ENCODE assay signal across 8 cellular contexts in genomic region chr16:3266873-3267537, GRCh38. TPM values are rescaled to one million over a fixed set of nuclear protein-coding genes. Genes with fewer than 3 reads are reported as not detected.
DNase-seq lines count a peak whose midpoint lies in the region; ATAC-seq lines count a peak whose summit lies in the region.

No MANE protein-coding gene starts in this region.

- H3K27me3 Mint-ChIP-seq in activated CD8-positive, alpha-beta memory T cell treated with anti-CD3 and anti-CD28 coated beads, Interleukin-2, amount 10 ng/mL, durations not matched to agents 7 days and 5 days: no peaks in the 10 kb centered on the region

- H3K36me3 Mint-ChIP-seq in activated CD8-positive, alpha-beta memory T cell treated with anti-CD3 and anti-CD28 coated beads, Interleukin-2, amount 10 ng/mL, durations not matched to agents 7 days and 5 days: peaks cover 43% of the 10 kb centered on the region

- ATAC-seq in HG03139 (IDR thresholded peaks at IDR 0.05; ENCODE audit: unreplicated experiment) (no peak), GM21786 (IDR thresholded peaks at IDR 0.05; ENCODE audit: unreplicated experiment) (no peak)
- ATAC-seq in activated CD8-positive, alpha-beta memory T cell treated with anti-CD3 and anti-CD28 coated beads, Interleukin-2, amount 10 ng/mL, durations not matched to agents 7 days and 5 days: no peak

- peaks cover 28% of the 10 kb centered on the region for H3K4me1 Mint-ChIP-seq in activated CD8-positive, alpha-beta memory T cell treated with anti-CD3 and anti-CD28 coated beads, Interleukin-2, amount 10 ng/mL, durations not matched to agents 7 days and 5 days

- peak; percentile 61 for DNase-seq in D341Med (ENCODE audit: low spot score)
- peak; percentile 30 for DNase-seq in HT1080 (ENCODE audit: low read depth)
- peak; percentile 47 for DNase-seq in SKM-1 treated with dmso at 0.1 percent for 144 hours (lab: John Stamatoyannopoulos, UW; ENCODE audit: unreplicated experiment)
- DNase-seq in globus pallidus (ENCODE audit: low spot score): peak; percentile 32
- no peak for DNase-seq in T-helper 1 cell
- DNase-seq in activated CD8-positive, alpha-beta memory T cell treated with anti-CD3 and anti-CD28 coated beads, Interleukin-2, amount 10 ng/mL, durations not matched to agents 7 days and 5 days: no peak

- H3K9me3 Mint-ChIP-seq in activated CD8-positive, alpha-beta memory T cell treated with anti-CD3 and anti-CD28 coated beads, Interleukin-2, amount 10 ng/mL, durations not matched to agents 7 days and 5 days (ENCODE audit: low read depth): peaks cover 4% of the 10 kb centered on the region

- H3K27ac Mint-ChIP-seq in activated CD8-positive, alpha-beta memory T cell treated with anti-CD3 and anti-CD28 coated beads, Interleukin-2, amount 10 ng/mL, durations not matched to agents 7 days and 5 days: no peak overlapping the region

- CTCF ChIA-PET in activated CD8-positive, alpha-beta memory T cell treated with anti-CD3 and anti-CD28 coated beads, Interleukin-2, amount 10 ng/mL, durations not matched to agents 7 days and 5 days (lab: Charles Lee): interaction anchor here (0.6 to 5.6 kb wide), 10 partner anchors 10 to 233 kb away, joined by 3 to 44 read pairs (median 5); partner anchors contain the start of genes CLUAP1, ZNF174, ZNF263 and ZSCAN32

- no peak overlapping the region for H3K4me3 Mint-ChIP-seq in activated CD8-positive, alpha-beta memory T cell treated with anti-CD3 and anti-CD28 coated beads, Interleukin-2, amount 10 ng/mL, durations not matched to agents 7 days and 5 days

RNA-seq across cellular contexts. Expression of gene MEFV, which starts 10.6 kb away (rescaled TPM):
- 0.03 TPM in 1 of 2 replicates, not detected in the other for total RNA-seq in HT1080 (2014; rRNA removed; shearing (Covaris generic))
- not detected in 2 replicates for polyA plus RNA-seq in HT1080 (2015; cell fraction: cytosol; rRNA removed)
- polyA plus RNA-seq in HT1080 (2015; cell fraction: nucleus; rRNA removed): not detected in 2 replicates
- under 1 TPM; 0.07 to 0.09 TPM for total RNA-seq in activated CD8-positive, alpha-beta memory T cell treated with anti-CD3 and anti-CD28 coated beads, Interleukin-2, amount 10 ng/mL, durations not matched to agents 7 days and 5 days

RNA-seq across cellular contexts. Expression of gene ZNF263, which starts 16.3 kb away (rescaled TPM):
- total RNA-seq in HT1080 (2014; rRNA removed; shearing (Covaris generic)): 38.8 and 39.1 TPM in 2 replicates
- 26.8 and 30.2 TPM in 2 replicates for polyA plus RNA-seq in HT1080 (2015; cell fraction: cytosol; rRNA removed)
- 35.6 and 38.7 TPM in 2 replicates for polyA plus RNA-seq in HT1080 (2015; cell fraction: nucleus; rRNA removed)
- total RNA-seq in activated CD8-positive, alpha-beta memory T cell treated with anti-CD3 and anti-CD28 coated beads, Interleukin-2, amount 10 ng/mL, durations not matched to agents 7 days and 5 days: 10 to 100 TPM; 21.5 to 25.6 TPM

RNA-seq across cellular contexts. Expression of gene ZNF200, which starts 32.0 kb away (rescaled TPM):
- 12.5 and 13.2 TPM in 2 replicates for total RNA-seq in HT1080 (2014; rRNA removed; shearing (Covaris generic))
- polyA plus RNA-seq in HT1080 (2015; cell fraction: cytosol; rRNA removed): 6.5 and 7.2 TPM in 2 replicates
- polyA plus RNA-seq in HT1080 (2015; cell fraction: nucleus; rRNA removed): 18.6 and 21.2 TPM in 2 replicates
- total RNA-seq in activated CD8-positive, alpha-beta memory T cell treated with anti-CD3 and anti-CD28 coated beads, Interleukin-2, amount 10 ng/mL, durations not matched to agents 7 days and 5 days: 10 to 100 TPM; 12.3 to 12.9 TPM

RNA-seq across cellular contexts. Expression of gene TIGD7, which starts 38.2 kb away (rescaled TPM):
- 2.8 and 3.1 TPM in 2 replicates for total RNA-seq in HT1080 (2014; rRNA removed; shearing (Covaris generic))
- 2.4 and 4.1 TPM in 2 replicates for polyA plus RNA-seq in HT1080 (2015; cell fraction: cytosol; rRNA removed)
- polyA plus RNA-seq in HT1080 (2015; cell fraction: nucleus; rRNA removed): 4.5 and 11.7 TPM in 2 replicates
- 1 to 10 TPM; 4.8 to 6.7 TPM for total RNA-seq in activated CD8-positive, alpha-beta memory T cell treated with anti-CD3 and anti-CD28 coated beads, Interleukin-2, amount 10 ng/mL, durations not matched to agents 7 days and 5 days

RNA-seq across cellular contexts. Expression of gene ZNF75A, which starts 38.3 kb away (rescaled TPM):
- total RNA-seq in HT1080 (2014; rRNA removed; shearing (Covaris generic)): 12.2 and 16.9 TPM in 2 replicates
- polyA plus RNA-seq in HT1080 (2015; cell fraction: cytosol; rRNA removed): 9.3 and 11.9 TPM in 2 replicates
- 38.4 and 43.3 TPM in 2 replicates for polyA plus RNA-seq in HT1080 (2015; cell fraction: nucleus; rRNA removed)
- total RNA-seq in activated CD8-positive, alpha-beta memory T cell treated with anti-CD3 and anti-CD28 coated beads, Interleukin-2, amount 10 ng/mL, durations not matched to agents 7 days and 5 days: 10 to 100 TPM; 37.5 to 38.4 TPM

Comparison
In these comparisons a context has a peak if more than half of its experiments do, and no peak if none do; other contexts are left out.
1. DNase-seq: peak in D341Med (single experiment), HT1080 (single experiment), SKM-1 treated with dmso at 0.1 percent for 144 hours (single experiment) and globus pallidus (single experiment); none in T-helper 1 cell (0 of 5) and activated CD8-positive, alpha-beta memory T cell treated with anti-CD3 and anti-CD28 coated beads, Interleukin-2, amount 10 ng/mL, durations not matched to agents 7 days and 5 days (single experiment).